In genomic region chr15:67248106-67248505, GRCh38 we compare ENCODE assay signal across 14 cellular contexts.
"Had no signal": no experiment of that assay in that cellular context is flagged by ENCODE, and none has a peak within 500 bp of the region (broad histone marks: within the 10 kb centered on the region; RNA-seq: fewer than 3 reads in every experiment).

No MANE protein-coding gene starts in this region.

- H3K36me3 ChIP-seq: transverse colon had no signal

- H3K27me3 Mint-ChIP-seq: activated naive CD4-positive, alpha-beta T cell treated with anti-CD3 and anti-CD28 coated beads, Interleukin-2, amount 50 U/mL, for 24 hours; naive thymus-derived CD4-positive, alpha-beta T cell had no signal

- H3K9me3 ChIP-seq: esophagus muscularis mucosa, right atrium auricular region, transverse colon had no signal

- H3K9me3 Mint-ChIP-seq: activated naive CD4-positive, alpha-beta T cell treated with anti-CD3 and anti-CD28 coated beads, Interleukin-2, amount 50 U/mL, for 24 hours had no signal

- H3K27ac Mint-ChIP-seq: activated CD8-positive, alpha-beta T cell treated with anti-CD3 and anti-CD28 coated beads, Interleukin-2, amount 10 ng/mL, durations not matched to agents 7 days and 5 days; activated naive CD4-positive, alpha-beta T cell treated with anti-CD3 and anti-CD28 coated beads, Interleukin-2, amount 50 U/mL, for 24 hours had no signal

- DNase-seq: activated CD8-positive, alpha-beta memory T cell treated with anti-CD3 and anti-CD28 coated beads, Interleukin-2, amount 50 U/mL, for 48 hours; activated CD8-positive, alpha-beta T cell treated with anti-CD3 and anti-CD28 coated beads, Interleukin-2, amount 10 ng/mL, durations not matched to agents 7 days and 5 days; activated effector memory CD4-positive, alpha-beta T cell treated with Interleukin-2 at 50 U/mL for 16 hours; gastrocnemius medialis; heart right ventricle; naive thymus-derived CD4-positive, alpha-beta T cell; posterior cingulate gyrus; small intestine; T1000; transverse colon; WERI-Rb-1 had no signal

- H3K27me3 ChIP-seq: esophagus muscularis mucosa, gastrocnemius medialis, heart right ventricle, right atrium auricular region, transverse colon had no signal

- H3K4me3 ChIP-seq: esophagus muscularis mucosa, gastrocnemius medialis, heart right ventricle, right atrium auricular region, transverse colon had no signal

- H3K27ac ChIP-seq: esophagus muscularis mucosa, gastrocnemius medialis, heart right ventricle, right atrium auricular region, transverse colon, WERI-Rb-1 had no signal

- ATAC-seq: activated CD8-positive, alpha-beta T cell treated with anti-CD3 and anti-CD28 coated beads, Interleukin-2, amount 10 ng/mL, durations not matched to agents 7 days and 5 days; gastrocnemius medialis; heart right ventricle; naive thymus-derived CD4-positive, alpha-beta T cell had no signal

- H3K4me3 Mint-ChIP-seq: activated CD8-positive, alpha-beta T cell treated with anti-CD3 and anti-CD28 coated beads, Interleukin-2, amount 10 ng/mL, durations not matched to agents 7 days and 5 days; activated naive CD4-positive, alpha-beta T cell treated with anti-CD3 and anti-CD28 coated beads, Interleukin-2, amount 50 U/mL, for 24 hours; naive thymus-derived CD4-positive, alpha-beta T cell had no signal
